Comparison of ENCODE assay signal across 8 cellular contexts in genomic region chr17:3827124-3827773, GRCh38. TPM values are rescaled to one million over a fixed set of nuclear protein-coding genes. Genes with fewer than 3 reads are reported as not detected.
DNase-seq lines count a peak whose midpoint lies in the region; ATAC-seq and TF ChIP-seq lines count a peak whose summit lies in the region.

No MANE protein-coding gene starts in this region.

- peak; percentile 77 for ATAC-seq in effector memory CD8-positive, alpha-beta T cell (replicated peaks)
- peak; percentile 73 to 79 (median 74) for ATAC-seq in natural killer cell
- no peak for ATAC-seq in GM19023 (IDR thresholded peaks at IDR 0.05; ENCODE audit: unreplicated experiment)

- no peaks in the 10 kb centered on the region for H3K9me3 Mint-ChIP-seq in effector memory CD8-positive, alpha-beta T cell
- peaks cover 0 to 3% of the 10 kb centered on the region in 2 donors for H3K9me3 Mint-ChIP-seq in natural killer cell

- intact Hi-C loops in natural killer cell (cut with micrococcal nuclease): loop anchor here (1.0 to 2.0 kb wide), 2 partner anchors 90 to 144 kb away; no protein-coding TSS in a partner anchor

- peaks cover 43% of the 10 kb centered on the region for H3K36me3 Mint-ChIP-seq in effector memory CD8-positive, alpha-beta T cell (ENCODE audit: insufficient read depth)
- peaks cover under 1% of the 10 kb centered on the region for H3K36me3 Mint-ChIP-seq in natural killer cell

- peak; percentile 92 for TF ChIP-seq CTCF in natural killer cell (IDR thresholded peaks at IDR 0.05)

- H3K27me3 Mint-ChIP-seq in effector memory CD8-positive, alpha-beta T cell: no peaks in the 10 kb centered on the region
- no peaks in the 10 kb centered on the region for H3K27me3 Mint-ChIP-seq in natural killer cell (ENCODE audit: low read depth in 2 of 2)

- no peak overlapping the region for H3K4me3 Mint-ChIP-seq in effector memory CD8-positive, alpha-beta T cell
- H3K4me3 Mint-ChIP-seq in natural killer cell: no peak overlapping the region

- DNase-seq in NCI-H2029 (lab: John Stamatoyannopoulos, UW) (peak; percentile 0), NCI-H2029 treated with DMSO at 0.1 percent for 48 hours (lab: John Stamatoyannopoulos, UW) (no peak), NAMALWA (ENCODE audit: low spot score) (peak; percentile 51), natural killer cell (peak; percentile 54)
- peak; percentile 71 to 76 for DNase-seq in activated CD4-positive, alpha-beta T cell treated with anti-CD3 and anti-CD28 coated beads, Interleukin-2, amount 50 U/mL, for 48 hours
- peak; percentile 77 to 84 (median 83) for DNase-seq in effector memory CD8-positive, alpha-beta T cell
- peak; percentile 21 to 77 (median 52) for DNase-seq in stimulated activated naive CD4-positive, alpha-beta T cell (lab: John Stamatoyannopoulos, UW)

- H3K27ac Mint-ChIP-seq in effector memory CD8-positive, alpha-beta T cell: no peak overlapping the region
- peak overlapping the region in 1 of 2 donors; percentile 11 for H3K27ac Mint-ChIP-seq in natural killer cell

- H3K4me1 Mint-ChIP-seq in effector memory CD8-positive, alpha-beta T cell (ENCODE audit: low read depth in 2 of 2): peaks cover 0 to 8% of the 10 kb centered on the region in 2 donors
- peaks cover 7% of the 10 kb centered on the region in 2 donors for H3K4me1 Mint-ChIP-seq in natural killer cell

RNA-seq across cellular contexts. Expression of gene NCBP3, which starts 18.8 kb away (rescaled TPM):
- total RNA-seq in natural killer cell: 10 to 100 TPM; 55.9 to 60.7 (median 58.1) TPM

RNA-seq across cellular contexts. Expression of gene ITGAE, which starts 26.3 kb away (rescaled TPM):
- total RNA-seq in natural killer cell: 10 to 100 TPM; 12.8 to 13.8 (median 13.8) TPM
